30 cellular contexts compared by ENCODE assay signal in genomic region chr1:111842411-111842810, GRCh38.
"Had no signal": no experiment of that assay in that cellular context is flagged by ENCODE, and none has a peak within 500 bp of the region (broad histone marks: within the 10 kb centered on the region; RNA-seq: fewer than 3 reads in every experiment).

No MANE protein-coding gene starts in this region.

- H3K4me3 Mint-ChIP-seq: activated CD8-positive, alpha-beta T cell treated with anti-CD3 and anti-CD28 coated beads for 36 hours; activated naive CD4-positive, alpha-beta T cell treated with anti-CD3 and anti-CD28 coated beads for 36 hours; activated naive CD4-positive, alpha-beta T cell treated with anti-CD3 and anti-CD28 coated beads, Interleukin-2, amount 50 U/mL, for 24 hours; activated naive CD8-positive, alpha-beta T cell treated with anti-CD3 and anti-CD28 coated beads for 36 hours; activated naive CD8-positive, alpha-beta T cell treated with anti-CD3 and anti-CD28 coated beads, Interleukin-2, amount 50 U/mL, for 24 hours; activated T-helper 1 cell treated with anti-CD3 and anti-CD28 coated beads, Interleukin-12 subunit alpha, Interleukin-12 subunit beta, Interleukin-2, Interleukin-4 antibody, amounts not matched to agents 30 ng/mL and 10 ng/mL and 1 ng/mL, durations not matched to agents 14 hours and 24 hours and 36 hours; effector memory CD8-positive, alpha-beta T cell; WTC11 had no signal

- H3K9me3 Mint-ChIP-seq: activated CD8-positive, alpha-beta T cell treated with anti-CD3 and anti-CD28 coated beads for 36 hours; activated naive CD4-positive, alpha-beta T cell treated with anti-CD3 and anti-CD28 coated beads for 36 hours; activated naive CD4-positive, alpha-beta T cell treated with anti-CD3 and anti-CD28 coated beads, Interleukin-2, amount 50 U/mL, for 24 hours; activated naive CD8-positive, alpha-beta T cell treated with anti-CD3 and anti-CD28 coated beads for 36 hours; activated naive CD8-positive, alpha-beta T cell treated with anti-CD3 and anti-CD28 coated beads, Interleukin-2, amount 50 U/mL, for 24 hours; activated T-helper 1 cell treated with anti-CD3 and anti-CD28 coated beads, Interleukin-12 subunit alpha, Interleukin-12 subunit beta, Interleukin-2, Interleukin-4 antibody, amounts not matched to agents 30 ng/mL and 10 ng/mL and 1 ng/mL, durations not matched to agents 14 hours and 24 hours and 36 hours; activated T-helper 2 cell treated with anti-CD3 and anti-CD28 coated beads, Interferon-gamma antibody, Interleukin-2, Interleukin-4, amounts not matched to agents 10 μg/mL and 5 μg/mL and 100 μg/mL, durations not matched to agents 14 hours and 24 hours and 36 hours; effector memory CD8-positive, alpha-beta T cell; WTC11 had no signal

- H3K27ac Mint-ChIP-seq: activated CD8-positive, alpha-beta T cell treated with anti-CD3 and anti-CD28 coated beads for 36 hours; activated naive CD4-positive, alpha-beta T cell treated with anti-CD3 and anti-CD28 coated beads for 36 hours; activated naive CD4-positive, alpha-beta T cell treated with anti-CD3 and anti-CD28 coated beads, Interleukin-2, amount 50 U/mL, for 24 hours; activated naive CD8-positive, alpha-beta T cell treated with anti-CD3 and anti-CD28 coated beads for 36 hours; activated naive CD8-positive, alpha-beta T cell treated with anti-CD3 and anti-CD28 coated beads, Interleukin-2, amount 50 U/mL, for 24 hours; activated T-helper 1 cell treated with anti-CD3 and anti-CD28 coated beads, Interleukin-12 subunit alpha, Interleukin-12 subunit beta, Interleukin-2, Interleukin-4 antibody, amounts not matched to agents 30 ng/mL and 10 ng/mL and 1 ng/mL, durations not matched to agents 14 hours and 24 hours and 36 hours; activated T-helper 2 cell treated with anti-CD3 and anti-CD28 coated beads, Interferon-gamma antibody, Interleukin-2, Interleukin-4, amounts not matched to agents 10 μg/mL and 5 μg/mL and 100 μg/mL, durations not matched to agents 14 hours and 24 hours and 36 hours; effector memory CD8-positive, alpha-beta T cell; WTC11 had no signal

- H3K27ac ChIP-seq: adrenal gland, body of pancreas, esophagus muscularis mucosa, foreskin keratinocyte, gastrocnemius medialis, heart left ventricle had no signal

- H3K4me1 Mint-ChIP-seq: activated naive CD4-positive, alpha-beta T cell treated with anti-CD3 and anti-CD28 coated beads, Interleukin-2, amount 50 U/mL, for 24 hours; activated naive CD8-positive, alpha-beta T cell treated with anti-CD3 and anti-CD28 coated beads for 36 hours; activated naive CD8-positive, alpha-beta T cell treated with anti-CD3 and anti-CD28 coated beads, Interleukin-2, amount 50 U/mL, for 24 hours; WTC11 had no signal

- DNase-seq: activated CD4-positive, alpha-beta T cell treated with anti-CD3 and anti-CD28 coated beads for 1 hour; activated CD4-positive, alpha-beta T cell treated with anti-CD3 and anti-CD28 coated beads for 4 hours; activated CD4-positive, alpha-beta T cell treated with anti-CD3 and anti-CD28 coated beads, Interleukin-2, amount 50 U/mL, for 1 hour; activated CD4-positive, alpha-beta T cell treated with anti-CD3 and anti-CD28 coated beads, Interleukin-2, amount 50 U/mL, for 48 hours; activated CD8-positive, alpha-beta memory T cell treated with anti-CD3 and anti-CD28 coated beads for 24 hours; activated CD8-positive, alpha-beta T cell treated with anti-CD3 and anti-CD28 coated beads for 36 hours; activated effector memory CD4-positive, alpha-beta T cell treated with anti-CD3 and anti-CD28 coated beads, Interleukin-2, amount 50 U/mL, for 16 hours; activated naive CD4-positive, alpha-beta T cell treated with anti-CD3 and anti-CD28 coated beads for 36 hours; activated naive CD8-positive, alpha-beta T cell treated with anti-CD3 and anti-CD28 coated beads for 36 hours; activated naive CD8-positive, alpha-beta T cell treated with anti-CD3 and anti-CD28 coated beads, Interleukin-2, amount 50 U/mL, for 24 hours; activated T-cell treated with anti-CD3 and anti-CD28 coated beads, Interleukin-2, amount 50 U/mL, for 48 hours; adrenal gland; aorta; body of pancreas; central memory CD4-positive, alpha-beta T cell; cortex of kidney; dermis blood vessel endothelial cell; effector CD4-positive, alpha-beta T cell; effector memory CD8-positive, alpha-beta T cell; erythroblast; foreskin keratinocyte; gastrocnemius medialis; glutamatergic neuron; heart left ventricle; T-helper 2 cell had no signal

- ATAC-seq: activated CD8-positive, alpha-beta T cell treated with anti-CD3 and anti-CD28 coated beads for 36 hours; activated naive CD8-positive, alpha-beta T cell treated with anti-CD3 and anti-CD28 coated beads, Interleukin-2, amount 50 U/mL, for 24 hours; body of pancreas; effector memory CD8-positive, alpha-beta T cell; foreskin keratinocyte; gastrocnemius medialis; heart left ventricle; WTC11 had no signal

- H3K36me3 Mint-ChIP-seq: activated naive CD4-positive, alpha-beta T cell treated with anti-CD3 and anti-CD28 coated beads, Interleukin-2, amount 50 U/mL, for 24 hours; activated naive CD8-positive, alpha-beta T cell treated with anti-CD3 and anti-CD28 coated beads for 36 hours; WTC11 had no signal
